In the genomic region with DNA sequence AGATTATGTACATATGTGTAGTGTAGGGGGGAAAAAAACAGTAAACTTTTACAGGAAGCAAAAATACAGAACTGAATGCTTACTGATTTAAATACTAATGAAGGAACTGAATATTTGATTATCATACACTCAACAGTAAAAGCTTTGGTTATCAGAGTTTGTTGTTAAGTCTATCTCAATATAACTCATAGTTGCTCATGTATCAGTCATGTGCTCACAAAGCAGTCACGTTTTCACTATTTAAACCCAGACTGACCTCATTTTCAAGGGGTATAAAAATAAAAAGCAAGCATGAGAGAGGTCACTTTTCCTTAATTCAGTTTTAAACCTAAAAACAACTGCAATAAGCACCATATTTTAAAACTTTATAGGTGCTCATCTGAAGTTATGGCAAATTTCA, we compare ENCODE assay signal across 23 cellular contexts. TPM values are rescaled to one million over a fixed set of nuclear protein-coding genes. Genes with fewer than 3 reads are reported as not detected.
DNase-seq lines count a peak whose midpoint lies in the region; ATAC-seq and TF ChIP-seq lines count a peak whose summit lies in the region.
"Had no signal": no experiment of that assay in that cellular context is flagged by ENCODE, and none has a peak within 500 bp of the region (broad histone marks: within the 10 kb centered on the region; RNA-seq: fewer than 3 reads in every experiment).

No MANE protein-coding gene starts in this region.

- H3K79me2 ChIP-seq in osteoblast (ENCODE audit: insufficient read depth, low read length), result peaks cover 19% of the 10 kb centered on the region

- no peak overlapping the region for H2AFZ ChIP-seq in osteoblast (ENCODE audit: low read length)

- H3K36me3 ChIP-seq in osteoblast (ENCODE audit: insufficient read depth, low read length), result peaks cover 91% of the 10 kb centered on the region

- CTCF ChIA-PET in activated CD4-positive, alpha-beta T cell treated with anti-CD3 and anti-CD28 coated beads for 36 hours (lab: Charles Lee), result interaction anchor here (0.7 to 0.8 kb wide), 2 partner anchors 8 to 1660 kb away, joined by 3 read pairs; no protein-coding TSS in a partner anchor
- CTCF ChIA-PET in CD4-positive, alpha-beta T cell (lab: Charles Lee), result no interaction called here
- CTCF ChIA-PET in RWPE1 (lab: Yijun Ruan, JAX), result interaction anchor here (0.8 kb wide), 1 partner anchor 910 kb away, joined by 4 read pairs; no protein-coding TSS in a partner anchor

- ATAC-seq in activated CD4-positive, alpha-beta T cell treated with anti-CD3 and anti-CD28 coated beads for 36 hours, result no peak
- ATAC-seq in CD4-positive, alpha-beta T cell (ENCODE audit: poor library complexity), result no peak
- peak; percentile 56 for ATAC-seq in activated T-helper 17 cell treated with anti-CD3 and anti-CD28 coated beads, Interleukin-2, amount 50 U/mL, for 72 hours (replicated peaks)
- ATAC-seq in GM18868 (IDR thresholded peaks at IDR 0.05; ENCODE audit: unreplicated experiment), result no peak
- ATAC-seq: PC-3 had no signal

- H3K4me2 ChIP-seq in osteoblast (ENCODE audit: insufficient read depth, low read length), result no peak overlapping the region

- no peaks in the 10 kb centered on the region for H3K27me3 ChIP-seq in CD4-positive, alpha-beta T cell (ENCODE audit: control insufficient read depth, insufficient read depth, low read length)
- H3K27me3 ChIP-seq in osteoblast (ENCODE audit: insufficient read depth, low read length), result no peaks in the 10 kb centered on the region

- H3K36me3 Mint-ChIP-seq in activated CD4-positive, alpha-beta T cell treated with anti-CD3 and anti-CD28 coated beads for 36 hours (ENCODE audit: low read depth), result peaks cover 77% of the 10 kb centered on the region
- H3K36me3 Mint-ChIP-seq in activated CD4-positive, alpha-beta T cell treated with anti-CD3 and anti-CD28 coated beads, Interleukin-2, amount 10 ng/mL, durations not matched to agents 24 days and 14 days (ENCODE audit: low read depth), result peaks cover 90% of the 10 kb centered on the region
- peaks cover 99% of the 10 kb centered on the region for H3K36me3 Mint-ChIP-seq in CD4-positive, alpha-beta T cell (ENCODE audit: low read depth)
- peaks cover 100% of the 10 kb centered on the region for H3K36me3 Mint-ChIP-seq in activated T-helper 17 cell treated with anti-CD3 and anti-CD28 coated beads, Interleukin-2, amount 50 U/mL, for 72 hours (ENCODE audit: low read depth)

- POLR2A ChIA-PET in activated CD4-positive, alpha-beta T cell treated with anti-CD3 and anti-CD28 coated beads for 36 hours (lab: Charles Lee), result interaction anchor here (0.6 kb wide), 1 partner anchor 15 kb away, joined by 4 read pairs; no protein-coding TSS in a partner anchor
- POLR2A ChIA-PET in CD4-positive, alpha-beta T cell (lab: Charles Lee), result no interaction called here
- POLR2A ChIA-PET in RWPE1 (lab: Yijun Ruan, JAX; ENCODE audit: low non-redundant PET), result no interaction called here

- no peak overlapping the region for H3K4me3 Mint-ChIP-seq in activated CD4-positive, alpha-beta T cell treated with anti-CD3 and anti-CD28 coated beads for 36 hours
- no peak overlapping the region for H3K4me3 Mint-ChIP-seq in activated CD4-positive, alpha-beta T cell treated with anti-CD3 and anti-CD28 coated beads, Interleukin-2, amount 10 ng/mL, durations not matched to agents 24 days and 14 days
- no peak overlapping the region for H3K4me3 Mint-ChIP-seq in CD4-positive, alpha-beta T cell
- no peak overlapping the region for H3K4me3 Mint-ChIP-seq in activated T-helper 17 cell treated with anti-CD3 and anti-CD28 coated beads, Interleukin-2, amount 50 U/mL, for 72 hours
- H3K4me3 Mint-ChIP-seq: IgD-negative memory B cell had no signal

- peaks cover 10% of the 10 kb centered on the region for H3K4me1 Mint-ChIP-seq in activated CD4-positive, alpha-beta T cell treated with anti-CD3 and anti-CD28 coated beads for 36 hours
- H3K4me1 Mint-ChIP-seq in activated CD4-positive, alpha-beta T cell treated with anti-CD3 and anti-CD28 coated beads, Interleukin-2, amount 10 ng/mL, durations not matched to agents 24 days and 14 days, result peaks cover 7% of the 10 kb centered on the region
- no peaks in the 10 kb centered on the region for H3K4me1 Mint-ChIP-seq in CD4-positive, alpha-beta T cell (ENCODE audit: low read depth)
- peaks cover 2% of the 10 kb centered on the region for H3K4me1 Mint-ChIP-seq in activated T-helper 17 cell treated with anti-CD3 and anti-CD28 coated beads, Interleukin-2, amount 50 U/mL, for 72 hours

- H3K9me3 Mint-ChIP-seq in activated CD4-positive, alpha-beta T cell treated with anti-CD3 and anti-CD28 coated beads for 36 hours (ENCODE audit: low read depth), result no peaks in the 10 kb centered on the region
- no peaks in the 10 kb centered on the region for H3K9me3 Mint-ChIP-seq in activated CD4-positive, alpha-beta T cell treated with anti-CD3 and anti-CD28 coated beads, Interleukin-2, amount 10 ng/mL, durations not matched to agents 24 days and 14 days
- H3K9me3 Mint-ChIP-seq in CD4-positive, alpha-beta T cell, result no peaks in the 10 kb centered on the region
- no peaks in the 10 kb centered on the region for H3K9me3 Mint-ChIP-seq in activated T-helper 17 cell treated with anti-CD3 and anti-CD28 coated beads, Interleukin-2, amount 50 U/mL, for 72 hours
- H3K9me3 Mint-ChIP-seq: IgD-negative memory B cell had no signal

- TF ChIP-seq CTCF in CD4-positive, alpha-beta T cell (IDR thresholded peaks at IDR 0.05), result no peak
- TF ChIP-seq CTCF in osteoblast (IDR thresholded peaks at IDR 0.05; ENCODE audit: extremely low read depth, low read depth, low read length) (no peak), RWPE1 (conservative IDR thresholded peaks at IDR 0.05; ENCODE audit: low read depth) (no peak)

- H3K27ac ChIP-seq in CD4-positive, alpha-beta T cell (ENCODE audit: low read depth, low read length), result no peak overlapping the region
- peak overlapping the region; percentile 12 for H3K27ac ChIP-seq in osteoblast (ENCODE audit: low read depth, low read length)
- no peak overlapping the region for H3K27ac ChIP-seq in RWPE1
- H3K27ac ChIP-seq: 22Rv1, C4-2B had no signal

- no peak overlapping the region for H3K4me3 ChIP-seq in osteoblast (ENCODE audit: insufficient read depth, low read length)
- H3K4me3 ChIP-seq: HAP-1 had no signal

- H3K9me3 ChIP-seq in CD4-positive, alpha-beta T cell (ENCODE audit: control insufficient read depth, low read length), result no peaks in the 10 kb centered on the region
- no peaks in the 10 kb centered on the region for H3K9me3 ChIP-seq in osteoblast (ENCODE audit: low read depth, low read length)
- H3K9me3 ChIP-seq: HAP-1 had no signal

- peaks cover 20% of the 10 kb centered on the region for H3K4me1 ChIP-seq in osteoblast (ENCODE audit: insufficient read depth, low read length)
- H3K4me1 ChIP-seq: HAP-1 had no signal

- H3K27ac Mint-ChIP-seq in activated CD4-positive, alpha-beta T cell treated with anti-CD3 and anti-CD28 coated beads for 36 hours, result peak overlapping the region; percentile 39
- no peak overlapping the region for H3K27ac Mint-ChIP-seq in activated CD4-positive, alpha-beta T cell treated with anti-CD3 and anti-CD28 coated beads, Interleukin-2, amount 10 ng/mL, durations not matched to agents 24 days and 14 days
- peak overlapping the region; percentile 28 for H3K27ac Mint-ChIP-seq in CD4-positive, alpha-beta T cell
- peak overlapping the region; percentile 62 for H3K27ac Mint-ChIP-seq in activated T-helper 17 cell treated with anti-CD3 and anti-CD28 coated beads, Interleukin-2, amount 50 U/mL, for 72 hours
- H3K27ac Mint-ChIP-seq: IgD-negative memory B cell had no signal

- H4K20me1 ChIP-seq in osteoblast (ENCODE audit: insufficient read depth, low read length), result peaks cover 7% of the 10 kb centered on the region

- intact Hi-C loops in activated CD4-positive, alpha-beta T cell treated with anti-CD3 and anti-CD28 coated beads for 36 hours (cut with DNase I, micrococcal nuclease), result no loop called here
- intact Hi-C loops in activated CD4-positive, alpha-beta T cell treated with anti-CD3 and anti-CD28 coated beads, Interleukin-2, amount 10 ng/mL, durations not matched to agents 24 days and 14 days (cut with micrococcal nuclease), result no loop called here
- intact Hi-C loops in CD4-positive, alpha-beta T cell (cut with DNase I, micrococcal nuclease), result no loop called here

- DNase-seq in activated CD4-positive, alpha-beta T cell treated with anti-CD3 and anti-CD28 coated beads for 36 hours, result no peak
- no peak for DNase-seq in activated CD4-positive, alpha-beta T cell treated with anti-CD3 and anti-CD28 coated beads, Interleukin-2, amount 10 ng/mL, durations not matched to agents 24 days and 14 days
- DNase-seq in CD4-positive, alpha-beta T cell, result no peak
- DNase-seq in osteoblast (ENCODE audit: insufficient read length, low spot score, missing footprints) (no peak), RWPE1 (ENCODE audit: low spot score) (no peak), NCI-H2081 (lab: John Stamatoyannopoulos, UW) (no peak)
- DNase-seq: AML-193, DND-41, Karpas-422, NCI-H1048, NCI-H1436, NCI-H2029, NCI-H2171, NCI-H526, PC-3, RPMI8226 had no signal

- H3K27me3 Mint-ChIP-seq in activated CD4-positive, alpha-beta T cell treated with anti-CD3 and anti-CD28 coated beads for 36 hours, result no peaks in the 10 kb centered on the region
- no peaks in the 10 kb centered on the region for H3K27me3 Mint-ChIP-seq in activated CD4-positive, alpha-beta T cell treated with anti-CD3 and anti-CD28 coated beads, Interleukin-2, amount 10 ng/mL, durations not matched to agents 24 days and 14 days
- H3K27me3 Mint-ChIP-seq in CD4-positive, alpha-beta T cell, result no peaks in the 10 kb centered on the region
- no peaks in the 10 kb centered on the region for H3K27me3 Mint-ChIP-seq in activated T-helper 17 cell treated with anti-CD3 and anti-CD28 coated beads, Interleukin-2, amount 50 U/mL, for 72 hours
- H3K27me3 Mint-ChIP-seq: IgD-negative memory B cell had no signal

RNA-seq across cellular contexts. Expression of a gene that starts 6.9 kb away (rescaled TPM):
- total RNA-seq in activated CD4-positive, alpha-beta T cell treated with anti-CD3 and anti-CD28 coated beads for 36 hours, result 10 to 100 TPM; 53.0 to 55.0 TPM
- total RNA-seq in activated CD4-positive, alpha-beta T cell treated with anti-CD3 and anti-CD28 coated beads, Interleukin-2, amount 10 ng/mL, durations not matched to agents 24 days and 14 days, result 60.7 and 61.4 TPM in 2 replicates
- 10 to 100 TPM; 28.9 to 30.4 TPM for total RNA-seq in CD4-positive, alpha-beta T cell
- 10 to 100 TPM; 45.5 to 54.8 TPM for total RNA-seq in activated T-helper 17 cell treated with anti-CD3 and anti-CD28 coated beads, Interleukin-2, amount 50 U/mL, for 72 hours
- 62.2 and 67.0 TPM in 2 replicates for total RNA-seq in osteoblast

RNA-seq across cellular contexts. Expression of a gene that starts 28.1 kb away (rescaled TPM):
- under 1 TPM in 1 of 2 experiments, not detected in 1; 0.23 TPM for total RNA-seq in activated CD4-positive, alpha-beta T cell treated with anti-CD3 and anti-CD28 coated beads for 36 hours
- total RNA-seq in activated CD4-positive, alpha-beta T cell treated with anti-CD3 and anti-CD28 coated beads, Interleukin-2, amount 10 ng/mL, durations not matched to agents 24 days and 14 days, result not detected in 2 replicates
- total RNA-seq in CD4-positive, alpha-beta T cell, result not detected
- not detected for total RNA-seq in activated T-helper 17 cell treated with anti-CD3 and anti-CD28 coated beads, Interleukin-2, amount 50 U/mL, for 72 hours
- total RNA-seq in osteoblast, result not detected in 2 replicates
- total RNA-seq: MCF 10A, PC-3 had no signal

RNA-seq across cellular contexts. Expression of a gene that starts 34.3 kb away (rescaled TPM):
- 100 to 1,000 TPM; 458 to 553 TPM for total RNA-seq in activated CD4-positive, alpha-beta T cell treated with anti-CD3 and anti-CD28 coated beads for 36 hours
- 418 and 419 TPM in 2 replicates for total RNA-seq in activated CD4-positive, alpha-beta T cell treated with anti-CD3 and anti-CD28 coated beads, Interleukin-2, amount 10 ng/mL, durations not matched to agents 24 days and 14 days
- total RNA-seq in CD4-positive, alpha-beta T cell, result 100 to 1,000 TPM; 725 to 731 TPM
- 100 to 1,000 TPM; 465 to 604 TPM for total RNA-seq in activated T-helper 17 cell treated with anti-CD3 and anti-CD28 coated beads, Interleukin-2, amount 50 U/mL, for 72 hours
- total RNA-seq in osteoblast, result 573 and 599 TPM in 2 replicates

RNA-seq across cellular contexts. Expression of a gene that starts 53.6 kb away (rescaled TPM):
- total RNA-seq in activated CD4-positive, alpha-beta T cell treated with anti-CD3 and anti-CD28 coated beads for 36 hours, result under 1 TPM; 0.65 to 0.73 TPM
- 0.12 and 0.21 TPM in 2 replicates for total RNA-seq in activated CD4-positive, alpha-beta T cell treated with anti-CD3 and anti-CD28 coated beads, Interleukin-2, amount 10 ng/mL, durations not matched to agents 24 days and 14 days
- total RNA-seq in CD4-positive, alpha-beta T cell, result 1 to 10 TPM; 1.6 to 2.0 TPM
- total RNA-seq in activated T-helper 17 cell treated with anti-CD3 and anti-CD28 coated beads, Interleukin-2, amount 50 U/mL, for 72 hours, result 1 to 10 TPM; 1.0 to 1.4 TPM
- 8.3 and 8.8 TPM in 2 replicates for total RNA-seq in osteoblast

RNA-seq across cellular contexts. Expression of a gene that starts 57.0 kb away (rescaled TPM):
- total RNA-seq in activated CD4-positive, alpha-beta T cell treated with anti-CD3 and anti-CD28 coated beads for 36 hours, result 10 to 100 TPM; 56.9 to 67.2 TPM
- 64.4 and 65.8 TPM in 2 replicates for total RNA-seq in activated CD4-positive, alpha-beta T cell treated with anti-CD3 and anti-CD28 coated beads, Interleukin-2, amount 10 ng/mL, durations not matched to agents 24 days and 14 days
- 10 to 100 TPM; 69.8 to 75.3 TPM for total RNA-seq in CD4-positive, alpha-beta T cell
- 10 to 100 TPM; 55.9 to 86.3 TPM for total RNA-seq in activated T-helper 17 cell treated with anti-CD3 and anti-CD28 coated beads, Interleukin-2, amount 50 U/mL, for 72 hours
- total RNA-seq in osteoblast, result 52.5 and 56.3 TPM in 2 replicates
